11 cellular contexts compared by ENCODE assay signal in genomic region chr1:244012232-244012631, GRCh38. TPM values are rescaled to one million over a fixed set of nuclear protein-coding genes. Genes with fewer than 3 reads are reported as not detected.
DNase-seq lines count a peak whose midpoint lies in the region; ATAC-seq and TF ChIP-seq lines count a peak whose summit lies in the region.
"Had no signal": no experiment of that assay in that cellular context is flagged by ENCODE, and none has a peak within 500 bp of the region (broad histone marks: within the 10 kb centered on the region; RNA-seq: fewer than 3 reads in every experiment).

No MANE protein-coding gene starts in this region.

- no peaks in the 10 kb centered on the region for H3K9me3 ChIP-seq in ovary
- H3K9me3 ChIP-seq: neutrophil had no signal

- H3K4me3 Mint-ChIP-seq in T-helper 2 cell treated with Interferon-gamma antibody and Interleukin-4, amounts not matched to agents 5 μg/mL and 100 μg/mL, for 36 hours: no peak overlapping the region
- H3K4me3 Mint-ChIP-seq: activated CD4-positive, alpha-beta T cell treated with anti-CD3 and anti-CD28 coated beads, Interleukin-2, amount 10 ng/mL, durations not matched to agents 7 days and 5 days had no signal

- no peak for TF ChIP-seq POLR2A in ovary (IDR thresholded peaks at IDR 0.05)

- H3K27me3 Mint-ChIP-seq in T-helper 2 cell treated with Interferon-gamma antibody and Interleukin-4, amounts not matched to agents 5 μg/mL and 100 μg/mL, for 36 hours (ENCODE audit: low read depth): no peaks in the 10 kb centered on the region

- ATAC-seq in GM19452 (IDR thresholded peaks at IDR 0.05; ENCODE audit: unreplicated experiment) (no peak), HG03520 (IDR thresholded peaks at IDR 0.05; ENCODE audit: unreplicated experiment) (no peak)

- H3K4me1 ChIP-seq in ovary (ENCODE audit: insufficient read depth): peaks cover 2% of the 10 kb centered on the region

- H3K36me3 ChIP-seq in ovary: no peaks in the 10 kb centered on the region
- H3K36me3 ChIP-seq: neutrophil had no signal

- DNase-seq in GM04504 (ENCODE audit: low read depth): peak; percentile 50
- peak; percentile 13 for DNase-seq in NCI-H69 (lab: John Stamatoyannopoulos, UW)
- peak; percentile 70 for DNase-seq in fibroblast of mammary gland (ENCODE audit: low read depth)
- peak in 4 of 5 donors; percentile 22 to 35 (median 29) for DNase-seq in ovary
- no peak for DNase-seq in T-helper 2 cell treated with Interferon-gamma antibody and Interleukin-4, amounts not matched to agents 5 μg/mL and 100 μg/mL, for 36 hours (ENCODE audit: low spot score)
- DNase-seq in GM19240 (ENCODE audit: insufficient read length, low spot score): no peak
- DNase-seq: activated CD4-positive, alpha-beta T cell treated with anti-CD3 and anti-CD28 coated beads, Interleukin-2, amount 10 ng/mL, durations not matched to agents 7 days and 5 days; GF-D8 had no signal

- H3K9me3 Mint-ChIP-seq in T-helper 2 cell treated with Interferon-gamma antibody and Interleukin-4, amounts not matched to agents 5 μg/mL and 100 μg/mL, for 36 hours: no peaks in the 10 kb centered on the region
- H3K9me3 Mint-ChIP-seq: activated CD4-positive, alpha-beta T cell treated with anti-CD3 and anti-CD28 coated beads, Interleukin-2, amount 10 ng/mL, durations not matched to agents 7 days and 5 days had no signal

- H3K27ac Mint-ChIP-seq in T-helper 2 cell treated with Interferon-gamma antibody and Interleukin-4, amounts not matched to agents 5 μg/mL and 100 μg/mL, for 36 hours: no peak overlapping the region
- H3K27ac Mint-ChIP-seq: activated CD4-positive, alpha-beta T cell treated with anti-CD3 and anti-CD28 coated beads, Interleukin-2, amount 10 ng/mL, durations not matched to agents 7 days and 5 days had no signal

- WGBS in ovary, 3 donors: 9 to 22% (median 13%) methylated on average over 7 of the region's 7 CpGs

- intact Hi-C loops in ovary (cut with DNase I): no loop called here

- H3K4me1 Mint-ChIP-seq in T-helper 2 cell treated with Interferon-gamma antibody and Interleukin-4, amounts not matched to agents 5 μg/mL and 100 μg/mL, for 36 hours (ENCODE audit: low read depth): no peaks in the 10 kb centered on the region
- H3K4me1 Mint-ChIP-seq: activated CD4-positive, alpha-beta T cell treated with anti-CD3 and anti-CD28 coated beads, Interleukin-2, amount 10 ng/mL, durations not matched to agents 7 days and 5 days had no signal

- H3K4me3 ChIP-seq in fibroblast of mammary gland (ENCODE audit: control insufficient read depth, low read depth, low read length) (no peak overlapping the region), ovary (no peak overlapping the region)

- H3K36me3 Mint-ChIP-seq in T-helper 2 cell treated with Interferon-gamma antibody and Interleukin-4, amounts not matched to agents 5 μg/mL and 100 μg/mL, for 36 hours (ENCODE audit: low read depth): no peaks in the 10 kb centered on the region

- H3K27me3 ChIP-seq in ovary: no peaks in the 10 kb centered on the region
- H3K27me3 ChIP-seq: neutrophil had no signal

- TF ChIP-seq CTCF in fibroblast of mammary gland (conservative IDR thresholded peaks at IDR 0.05; ENCODE audit: control insufficient read depth, insufficient read depth, low read depth, low read length): no peak
- no peak for TF ChIP-seq CTCF in ovary (IDR thresholded peaks at IDR 0.05)

- no peak overlapping the region for H3K27ac ChIP-seq in ovary
- H3K27ac ChIP-seq: neutrophil had no signal

- no peak for TF ChIP-seq EP300 in ovary (IDR thresholded peaks at IDR 0.05)

RNA-seq across cellular contexts. Expression of gene ZBTB18, which starts 38.9 kb away (rescaled TPM):
- 10 to 100 TPM in 5 of 7 donors, 1 to 10 TPM in 2; 8.6 to 14.0 (median 10.8) TPM for total RNA-seq in ovary
- polyA plus RNA-seq in ovary: 1 to 10 TPM; 6.7 to 7.2 TPM

Comparison
In these comparisons a context has a peak if more than half of its experiments do, and no peak if none do; other contexts are left out.
1. DNase-seq: peak in GM04504 (single experiment), NCI-H69 (single experiment), fibroblast of mammary gland (single experiment) and ovary (4 of 5); none in T-helper 2 cell treated with Interferon-gamma antibody and Interleukin-4, amounts not matched to agents 5 μg/mL and 100 μg/mL, for 36 hours (single experiment) and GM19240 (single experiment).